1 cellular context compared by ENCODE assay signal in genomic region chr5:112419050-112419595, GRCh38.
TF ChIP-seq lines count a peak whose summit lies in the region.

TSS of gene EPB41L4A (minus strand) at chr5:112419277. CDS start at chr5:112419039, 238 bp downstream.

TF ChIP-seq in HepG2, 621 proteins besides CTCF, POLR2A, EP300 and RAD21 (continued from another document):
- TF ChIP-seq ZNF407 (CRISPR knock-in tag; IDR thresholded peaks at IDR 0.05; ENCODE audit: not compliant biosample characterization), result no peak
- TF ChIP-seq TP53 (CRISPR knock-in tag; conservative IDR thresholded peaks at IDR 0.05), result no peak
- no peak for TF ChIP-seq POLR2AphosphoS2 (IDR thresholded peaks at IDR 0.05; ENCODE audit: low read depth, low read length)
- TF ChIP-seq KLF9 (CRISPR knock-in tag; IDR thresholded peaks at IDR 0.05; ENCODE audit: low read depth), result no peak
- no peak for TF ChIP-seq PRDM10 (CRISPR knock-in tag; IDR thresholded peaks at IDR 0.05; ENCODE audit: low read depth)
